ENCODE assay signal across 28 cellular contexts in the genomic region with DNA sequence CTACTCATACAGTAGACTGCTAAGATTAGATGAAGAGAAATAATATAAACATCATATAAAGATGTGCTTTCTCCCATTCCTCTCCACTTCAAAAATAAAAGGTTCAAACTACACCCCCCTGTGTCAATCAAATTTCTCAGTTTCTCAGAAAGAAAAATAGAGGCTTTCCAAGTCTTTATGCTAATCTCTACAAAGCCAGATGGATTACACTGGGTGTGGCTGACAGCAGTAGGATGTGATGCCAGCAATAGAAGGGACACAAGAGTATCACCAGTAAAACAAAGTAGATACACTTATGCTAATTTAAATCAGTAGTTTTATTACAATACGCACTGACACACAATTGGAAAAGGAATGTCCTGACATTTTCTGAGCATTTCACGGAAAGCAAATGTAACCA.
"Had no signal": no experiment of that assay in that cellular context is flagged by ENCODE, and none has a peak within 500 bp of the region (broad histone marks: within the 10 kb centered on the region; RNA-seq: fewer than 3 reads in every experiment).

No MANE protein-coding gene starts in this region.

- H3K27me3 ChIP-seq: Peyer's patch, SJCRH30 had no signal

- H3K4me3 ChIP-seq: Peyer's patch, SJCRH30 had no signal

- H3K4me1 Mint-ChIP-seq: activated CD4-positive, alpha-beta T cell treated with anti-CD3 and anti-CD28 coated beads, Interleukin-2, amount 10 ng/mL, durations not matched to agents 24 days and 14 days; activated CD8-positive, alpha-beta memory T cell treated with anti-CD3 and anti-CD28 coated beads, Interleukin-2, amount 10 ng/mL, durations not matched to agents 7 days and 5 days; central memory CD8-positive, alpha-beta T cell had no signal

- DNase-seq: activated B cell treated with CpG ODN at 0.5 μM for 24 hours; activated CD4-positive, alpha-beta T cell treated with anti-CD3 and anti-CD28 coated beads for 1 hour; activated CD4-positive, alpha-beta T cell treated with anti-CD3 and anti-CD28 coated beads, Interleukin-2, amount 10 ng/mL, durations not matched to agents 24 days and 14 days; activated CD4-positive, alpha-beta T cell treated with anti-CD3 and anti-CD28 coated beads, Interleukin-2, amount 50 U/mL, for 48 hours; activated CD8-positive, alpha-beta memory T cell treated with anti-CD3 and anti-CD28 coated beads, Interleukin-2, amount 10 ng/mL, durations not matched to agents 7 days and 5 days; activated gamma-delta T cell; activated naive CD4-positive, alpha-beta T cell treated with anti-CD3 and anti-CD28 coated beads for 36 hours; activated T-cell treated with anti-CD3 and anti-CD28 coated beads, Interleukin-2, amount 50 U/mL, for 24 hours; amygdala; MV-4-11; NCI-H1092 treated with DMSO at 0.1 percent for 48 hours; NCI-H1417 treated with DMSO at 0.1 percent for 48 hours; NCI-H1694; NCI-H2029; NCI-H2107; NCI-H226; NCI-H510A; Peyer's patch; Right ventricle myocardium superior; SJCRH30; SK-N-SH; SW 1271 had no signal

- H3K4me3 Mint-ChIP-seq: activated B cell treated with CpG ODN at 0.5 μM for 24 hours; activated CD4-positive, alpha-beta T cell treated with anti-CD3 and anti-CD28 coated beads, Interleukin-2, amount 10 ng/mL, durations not matched to agents 24 days and 14 days; activated CD8-positive, alpha-beta memory T cell treated with anti-CD3 and anti-CD28 coated beads, Interleukin-2, amount 10 ng/mL, durations not matched to agents 7 days and 5 days; activated naive CD4-positive, alpha-beta T cell treated with anti-CD3 and anti-CD28 coated beads for 36 hours; activated naive CD8-positive, alpha-beta T cell; activated T-cell treated with anti-CD3 and anti-CD28 coated beads, Interleukin-2, amount 50 U/mL, for 24 hours; central memory CD8-positive, alpha-beta T cell had no signal

- FAIRE-seq: astrocyte had no signal

- H3K27me3 Mint-ChIP-seq: activated B cell treated with CpG ODN at 0.5 μM for 24 hours; activated CD4-positive, alpha-beta T cell treated with anti-CD3 and anti-CD28 coated beads, Interleukin-2, amount 10 ng/mL, durations not matched to agents 24 days and 14 days; activated CD8-positive, alpha-beta memory T cell treated with anti-CD3 and anti-CD28 coated beads, Interleukin-2, amount 10 ng/mL, durations not matched to agents 7 days and 5 days; activated naive CD8-positive, alpha-beta T cell; activated T-cell treated with anti-CD3 and anti-CD28 coated beads, Interleukin-2, amount 50 U/mL, for 24 hours; brain; central memory CD8-positive, alpha-beta T cell had no signal

- H3K4me2 ChIP-seq: KMS-11, SK-N-SH had no signal

- H3K27ac Mint-ChIP-seq: activated B cell treated with CpG ODN at 0.5 μM for 24 hours; activated CD4-positive, alpha-beta T cell treated with anti-CD3 and anti-CD28 coated beads, Interleukin-2, amount 10 ng/mL, durations not matched to agents 24 days and 14 days; activated CD8-positive, alpha-beta memory T cell treated with anti-CD3 and anti-CD28 coated beads, Interleukin-2, amount 10 ng/mL, durations not matched to agents 7 days and 5 days; activated naive CD4-positive, alpha-beta T cell treated with anti-CD3 and anti-CD28 coated beads for 36 hours; activated naive CD8-positive, alpha-beta T cell; activated T-cell treated with anti-CD3 and anti-CD28 coated beads, Interleukin-2, amount 50 U/mL, for 24 hours had no signal

- H3K9me3 Mint-ChIP-seq: activated B cell treated with CpG ODN at 0.5 μM for 24 hours; central memory CD8-positive, alpha-beta T cell had no signal

- H3K27ac ChIP-seq: KMS-11, Peyer's patch, RWPE1, SJCRH30 had no signal

- H3K4me1 ChIP-seq: Peyer's patch, SJCRH30 had no signal

- H3K9me3 ChIP-seq: Peyer's patch, SK-N-SH had no signal

- ATAC-seq: activated CD8-positive, alpha-beta memory T cell treated with anti-CD3 and anti-CD28 coated beads, Interleukin-2, amount 10 ng/mL, durations not matched to agents 7 days and 5 days had no signal
